Comparison of ENCODE assay signal across 8 cellular contexts in the genomic region with DNA sequence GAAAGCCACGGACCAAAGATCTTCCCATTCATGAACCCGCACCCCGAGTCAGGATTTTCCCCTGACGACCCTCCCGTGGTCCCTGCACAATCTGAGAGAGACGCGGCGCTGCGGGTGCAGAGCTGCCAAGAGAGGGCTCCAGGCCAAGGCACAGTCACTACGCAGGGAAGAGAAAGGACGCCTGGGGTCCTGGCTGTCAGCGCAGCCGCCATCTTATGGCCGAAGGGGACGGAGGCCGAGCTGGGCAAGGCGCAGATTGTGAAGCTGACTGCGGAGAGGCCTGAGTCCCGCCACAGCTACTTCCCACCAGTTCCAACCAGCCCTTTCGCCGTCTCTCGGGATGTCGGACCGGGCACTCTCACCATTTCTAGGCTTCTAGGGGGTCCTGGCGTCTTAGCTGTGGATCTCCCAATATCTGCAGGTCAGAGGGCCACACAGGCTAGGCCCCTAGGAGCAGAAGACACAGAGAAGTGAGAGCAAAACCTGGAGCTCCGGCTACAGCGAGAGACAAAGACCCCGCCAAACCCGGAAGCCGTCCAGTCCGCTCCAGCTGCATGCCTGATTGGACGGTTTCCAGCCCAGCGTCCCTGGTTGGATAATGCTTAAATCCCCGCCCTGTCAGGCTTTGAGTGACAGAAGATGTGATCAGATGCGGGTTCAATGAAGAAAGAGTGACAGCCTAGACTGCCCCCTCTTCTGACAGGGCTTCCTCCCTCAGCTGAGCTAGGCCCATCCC. TPM values are rescaled to one million over a fixed set of nuclear protein-coding genes. Genes with fewer than 3 reads are reported as not detected.
DNase-seq lines count a peak whose midpoint lies in the region; TF ChIP-seq lines count a peak whose summit lies in the region.

Gene ZNF100, minus strand, starts transcription at position 515 of the 736 bp plus-strand sequence. Its CDS starts 150 bp downstream, at position 365.

- no peaks in the 10 kb centered on the region; the same call in 1 of the 2 replicates for H3K4me1 ChIP-seq in HAP-1
- H3K4me1 ChIP-seq in MM.1S (ENCODE audit: low read length) = no peaks in the 10 kb centered on the region
- peaks cover 7% of the 10 kb centered on the region for H3K4me1 ChIP-seq in neural progenitor cell
- H3K4me1 ChIP-seq in stomach smooth muscle (ENCODE audit: control insufficient read depth, insufficient read depth, low read length) = no peaks in the 10 kb centered on the region

- H3K79me2 ChIP-seq in MM.1S (ENCODE audit: low read length) (no peaks in the 10 kb centered on the region), neural progenitor cell (ENCODE audit: low read depth) (peaks cover 48% of the 10 kb centered on the region)

- peak within 1 kb of the TSS; percentile 59 for H3K4me2 ChIP-seq in MM.1S (ENCODE audit: low read depth, low read length)
- peak within 1 kb of the TSS; percentile 94 for H3K4me2 ChIP-seq in neural progenitor cell

- in situ Hi-C loops in G401 (cut with HindIII; ENCODE audit: low sequenced_read_pairs) = no loop called here
- in situ Hi-C loops in HAP-1 (cut with MboI; ENCODE audit: low sequenced_read_pairs) = no loop called here

- H3F3A ChIP-seq in MM.1S (ENCODE audit: insufficient read depth, low read length) = no peaks in the 10 kb centered on the region
- H3F3A ChIP-seq in neural progenitor cell (ENCODE audit: low read depth) = peaks cover 5% of the 10 kb centered on the region

- H3K27me3 Mint-ChIP-seq in neural progenitor cell (ENCODE audit: insufficient read depth, low read depth) = no peaks in the 10 kb centered on the region

- H3K36me3 Mint-ChIP-seq in neural progenitor cell = peaks cover 38% of the 10 kb centered on the region

- H3K9ac ChIP-seq in MM.1S (ENCODE audit: low read length) (peak within 1 kb of the TSS; percentile 69), neural progenitor cell (peak within 1 kb of the TSS; percentile 97), stomach smooth muscle (ENCODE audit: low read length in 2 of 2) (peak within 1 kb of the TSS; percentile 67 to 91)

- no peaks in the 10 kb centered on the region for H4K20me1 ChIP-seq in MM.1S (ENCODE audit: insufficient read depth, low read length)
- no peaks in the 10 kb centered on the region for H4K20me1 ChIP-seq in neural progenitor cell (ENCODE audit: low read depth)

- DNase-seq in G401 (ENCODE audit: low spot score) = peak; percentile 96
- DNase-seq in HAP-1 (ENCODE audit: low spot score in 2 of 2) = peak; percentile 88 to 95
- DNase-seq in MM.1S = peak; percentile 83
- peak; percentile 68 for DNase-seq in SIG-M5 treated with dmso at 0.1 percent for 504 hours (lab: John Stamatoyannopoulos, UW; ENCODE audit: unreplicated experiment)
- DNase-seq in activated gamma-delta T cell treated with Interleukin-2 at 50 U/mL for 16 hours = peak; percentile 83
- DNase-seq in foreskin melanocyte = peak; percentile 91
- peak; percentile 96 for DNase-seq in neural progenitor cell (ENCODE audit: low spot score)

- H3K27me3 ChIP-seq in HAP-1 (ENCODE audit: low read depth) (no peaks in the 10 kb centered on the region), MM.1S (replicated peaks; ENCODE audit: insufficient read depth, low read length) (no peaks in the 10 kb centered on the region), neural progenitor cell (no peaks in the 10 kb centered on the region), stomach smooth muscle (ENCODE audit: control insufficient read depth in 1 of 2, insufficient read depth in 2 of 2, low read length in 2 of 2) (no peaks in the 10 kb centered on the region)

- H3K4me3 Mint-ChIP-seq in neural progenitor cell = peak within 1 kb of the TSS; percentile 99

- peak within 1 kb of the TSS; percentile 68; the same call in 1 of the 2 replicates for H3K27ac ChIP-seq in MM.1S (ENCODE audit: low read length)
- peak within 1 kb of the TSS; percentile 99 for H3K27ac ChIP-seq in neural progenitor cell
- peak within 1 kb of the TSS; percentile 75 for H3K27ac ChIP-seq in stomach smooth muscle (ENCODE audit: low read length)

- peak within 1 kb of the TSS; percentile 99 for H3K27ac Mint-ChIP-seq in neural progenitor cell

- TF ChIP-seq CTCF in MM.1S (IDR thresholded peaks at IDR 0.05; ENCODE audit: low read length) = no peak
- peak; percentile 4 for TF ChIP-seq CTCF in neural progenitor cell (IDR thresholded peaks at IDR 0.05)

- H3K9me2 ChIP-seq in MM.1S (replicated peaks; ENCODE audit: insufficient read depth, low read length) = no peaks in the 10 kb centered on the region

- no peaks in the 10 kb centered on the region for H3K9me3 ChIP-seq in HAP-1
- H3K9me3 ChIP-seq in MM.1S (replicated peaks; ENCODE audit: insufficient read depth, low read length) = no peaks in the 10 kb centered on the region
- no peaks in the 10 kb centered on the region for H3K9me3 ChIP-seq in neural progenitor cell (ENCODE audit: low read depth)
- H3K9me3 ChIP-seq in stomach smooth muscle (ENCODE audit: control insufficient read depth in 2 of 2, low read length in 2 of 2) = no peaks in the 10 kb centered on the region

- H3K4me1 Mint-ChIP-seq in neural progenitor cell = peaks cover 2% of the 10 kb centered on the region

- H3K4me3 ChIP-seq in HAP-1 (peak within 1 kb of the TSS; percentile 83), MM.1S (ENCODE audit: low read length) (peak within 1 kb of the TSS; percentile 77), neural progenitor cell (peak within 1 kb of the TSS; percentile 97), stomach smooth muscle (ENCODE audit: low read length in 2 of 2) (peak within 1 kb of the TSS; percentile 68 to 99)

- H3K36me3 ChIP-seq in HAP-1 (replicated peaks) = peaks cover 39% of the 10 kb centered on the region
- no peaks in the 10 kb centered on the region for H3K36me3 ChIP-seq in MM.1S (replicated peaks; ENCODE audit: insufficient read depth, low read length)
- peaks cover 18% of the 10 kb centered on the region for H3K36me3 ChIP-seq in neural progenitor cell
- peaks cover 2 to 6% of the 10 kb centered on the region in 2 donors for H3K36me3 ChIP-seq in stomach smooth muscle (ENCODE audit: control insufficient read depth in 2 of 2, insufficient read depth in 2 of 2, low read length in 2 of 2)

- peaks cover 54% of the 10 kb centered on the region for H3K9me3 Mint-ChIP-seq in neural progenitor cell

- peak within 1 kb of the TSS; percentile 75 for H2AFZ ChIP-seq in MM.1S (ENCODE audit: low read length)
- H2AFZ ChIP-seq in neural progenitor cell (replicated peaks) = peak within 1 kb of the TSS; percentile 91

RNA-seq across cellular contexts. Expression of gene ZNF100, which starts in this region (rescaled TPM):
- total RNA-seq in G401 (2014; rRNA removed; shearing (Covaris generic)) = 2.6 and 6.9 TPM in 2 replicates
- 18.9 and 29.5 TPM in 2 replicates for total RNA-seq in neural progenitor cell (ENCODE audit: low replicate concordance)

Comparison
In these comparisons a context has a peak if more than half of its experiments do, and no peak if none do; other contexts are left out.
1. Peak in every context shown above with its lines: DNase-seq, H3K4me3 ChIP-seq and H3K27ac ChIP-seq.